Comparison of ENCODE assay signal across 8 cellular contexts in genomic region chr3:69081583-69082262, GRCh38. TPM values are rescaled to one million over a fixed set of nuclear protein-coding genes. Genes with fewer than 3 reads are reported as not detected.
DNase-seq lines count a peak whose midpoint lies in the region; ATAC-seq and TF ChIP-seq lines count a peak whose summit lies in the region.

No MANE protein-coding gene starts in this region.

- H3K27ac Mint-ChIP-seq in activated naive CD4-positive, alpha-beta T cell treated with anti-CD3 and anti-CD28 coated beads, Interleukin-2, amount 10 ng/mL, durations not matched to agents 7 days and 5 days, result peak overlapping the region; percentile 99

- POLR2A ChIA-PET in SK-N-SH (lab: Yijun Ruan, JAX), result no interaction called here

- H3K4me1 ChIP-seq in SK-N-SH (ENCODE audit: control insufficient read depth in 1 of 2, insufficient read depth in 2 of 2, low read depth in 1 of 2, low read length in 1 of 2) (peaks cover 31 to 42% of the 10 kb centered on the region in 2 experiments), foreskin keratinocyte (peaks cover 50% of the 10 kb centered on the region), testis (peaks cover 30% of the 10 kb centered on the region), uterus (peaks cover 3 to 4% of the 10 kb centered on the region in 2 donors)

- no peak for DNase-seq in activated naive CD4-positive, alpha-beta T cell treated with anti-CD3 and anti-CD28 coated beads, Interleukin-2, amount 10 ng/mL, durations not matched to agents 7 days and 5 days
- no peak for DNase-seq in activated naive CD4-positive, alpha-beta T cell treated with anti-CD3 and anti-CD28 coated beads, Interleukin-2, amount 50 U/mL, for 16 hours
- DNase-seq in SK-N-SH (peak; percentile 38), foreskin keratinocyte (peak in 1 of 2 donors; percentile 81), testis (peak; percentile 37), uterus (no peak)

- H2AFZ ChIP-seq in SK-N-SH (ENCODE audit: low read depth), result peak overlapping the region; percentile 55; the same call in 1 of the 2 replicates

- peaks cover 38% of the 10 kb centered on the region for H3K36me3 Mint-ChIP-seq in activated naive CD4-positive, alpha-beta T cell treated with anti-CD3 and anti-CD28 coated beads, Interleukin-2, amount 10 ng/mL, durations not matched to agents 7 days and 5 days

- no peak overlapping the region for H3K4me3 Mint-ChIP-seq in activated naive CD4-positive, alpha-beta T cell treated with anti-CD3 and anti-CD28 coated beads, Interleukin-2, amount 10 ng/mL, durations not matched to agents 7 days and 5 days

- no peaks in the 10 kb centered on the region for H3K27me3 ChIP-seq in SK-N-SH (ENCODE audit: insufficient read depth)
- H3K27me3 ChIP-seq in foreskin keratinocyte, result no peaks in the 10 kb centered on the region
- no peaks in the 10 kb centered on the region for H3K27me3 ChIP-seq in testis
- H3K27me3 ChIP-seq in uterus, result no peaks in the 10 kb centered on the region

- H3K79me2 ChIP-seq in SK-N-SH (ENCODE audit: insufficient read depth), result peaks cover 52% of the 10 kb centered on the region

- H3K9me3 ChIP-seq in SK-N-SH (no peaks in the 10 kb centered on the region), testis (no peaks in the 10 kb centered on the region), uterus (no peaks in the 10 kb centered on the region)

- H3K9me2 ChIP-seq in SK-N-SH, result no peaks in the 10 kb centered on the region

- H3K9ac ChIP-seq in SK-N-SH, result no peak overlapping the region; the same call in 1 of the 2 replicates

- TF ChIP-seq CTCF in SK-N-SH (IDR thresholded peaks at IDR 0.05) (no peak), foreskin keratinocyte (conservative IDR thresholded peaks at IDR 0.05) (no peak), testis (IDR thresholded peaks at IDR 0.05) (no peak), uterus (IDR thresholded peaks at IDR 0.05) (no peak)

- intact Hi-C loops in testis (cut with DNase I; ENCODE audit: low total_unique reads) (no loop called here), uterus (cut with DNase I; ENCODE audit: low total_unique reads) (no loop called here)

- H3K9me3 Mint-ChIP-seq in activated naive CD4-positive, alpha-beta T cell treated with anti-CD3 and anti-CD28 coated beads, Interleukin-2, amount 10 ng/mL, durations not matched to agents 7 days and 5 days, result no peaks in the 10 kb centered on the region

- no peak for TF ChIP-seq RAD21 in SK-N-SH (IDR thresholded peaks at IDR 0.05; ENCODE audit: low read length)

- H3K4me2 ChIP-seq in SK-N-SH, result peak overlapping the region; percentile 72

- H3K36me3 ChIP-seq in SK-N-SH (replicated peaks in 1 of 2; ENCODE audit: control insufficient read depth in 1 of 2, insufficient read depth in 2 of 2, low read length in 1 of 2), result peaks cover 0 to 2% of the 10 kb centered on the region in 2 experiments
- no peaks in the 10 kb centered on the region for H3K36me3 ChIP-seq in testis (ENCODE audit: low read depth, missing control alignments)
- no peaks in the 10 kb centered on the region for H3K36me3 ChIP-seq in uterus

- H3K4me1 Mint-ChIP-seq in activated naive CD4-positive, alpha-beta T cell treated with anti-CD3 and anti-CD28 coated beads, Interleukin-2, amount 10 ng/mL, durations not matched to agents 7 days and 5 days, result peaks cover 69% of the 10 kb centered on the region

- H3F3A ChIP-seq in SK-N-SH (replicated peaks; ENCODE audit: insufficient read depth), result peaks cover 40% of the 10 kb centered on the region

- H3K27me3 Mint-ChIP-seq in activated naive CD4-positive, alpha-beta T cell treated with anti-CD3 and anti-CD28 coated beads, Interleukin-2, amount 10 ng/mL, durations not matched to agents 7 days and 5 days, result no peaks in the 10 kb centered on the region

- 48% methylated on average over 5 of the region's 5 CpGs for WGBS in SK-N-SH (ENCODE audit: low lambda C conversion rate)
- 79 to 83% methylated on average over 5 of the region's 5 CpGs for WGBS in testis, 2 donors

- no peaks in the 10 kb centered on the region for H4K20me1 ChIP-seq in SK-N-SH (ENCODE audit: insufficient read depth)

- TF ChIP-seq EP300 in SK-N-SH (IDR thresholded peaks at IDR 0.05; ENCODE audit: borderline replicate concordance in 1 of 2, low read depth in 1 of 2, low read length in 1 of 2), result peak; percentile 52 to 80; a peak in 3 of 4 replicates

- H3K27ac ChIP-seq in SK-N-SH (ENCODE audit: low read depth in 2 of 2, low read length in 1 of 2) (peak overlapping the region; percentile 81 to 94), foreskin keratinocyte (peak overlapping the region; percentile 93), testis (no peak overlapping the region), uterus (no peak overlapping the region)

- CTCF ChIA-PET in activated naive CD4-positive, alpha-beta T cell treated with anti-CD3 and anti-CD28 coated beads, Interleukin-2, amount 10 ng/mL, durations not matched to agents 7 days and 5 days (lab: Charles Lee), result interaction anchor here (1.1 kb wide), 2 partner anchors 23 to 29 kb away, joined by 3 to 4 read pairs; partner anchors contain the start of gene TMF1
- CTCF ChIA-PET in SK-N-SH (lab: Yijun Ruan, JAX), result interaction anchor here (1.7 kb wide), 1 partner anchor 39 kb away, joined by 3 read pairs; no protein-coding TSS in a partner anchor

- H3K4me3 ChIP-seq in SK-N-SH (ENCODE audit: low read depth in 2 of 2, low read length in 1 of 2), result no peak overlapping the region; a peak in 1 of 4 replicates
- no peak overlapping the region for H3K4me3 ChIP-seq in testis
- H3K4me3 ChIP-seq in uterus, result no peak overlapping the region

- ATAC-seq in foreskin keratinocyte (peak; percentile 9), GM21576 (IDR thresholded peaks at IDR 0.05; ENCODE audit: unreplicated experiment) (no peak), GM18511 (IDR thresholded peaks at IDR 0.05; ENCODE audit: unreplicated experiment) (no peak)

- no peak for TF ChIP-seq POLR2A in testis (IDR thresholded peaks at IDR 0.05)
- TF ChIP-seq POLR2A in uterus (IDR thresholded peaks at IDR 0.05), result no peak

TF ChIP-seq in SK-N-SH, 30 proteins besides CTCF, POLR2A, EP300 and RAD21 (continues in another document):
- TF ChIP-seq USF1 (IDR thresholded peaks at IDR 0.05; ENCODE audit: borderline replicate concordance, low read depth), result no peak
- peak; percentile 57; the same call in 1 of the 2 replicates for TF ChIP-seq FOSL2 (IDR thresholded peaks at IDR 0.05; ENCODE audit: borderline replicate concordance, low read depth)
- TF ChIP-seq GATA2 (CRISPR knock-in tag; IDR thresholded peaks at IDR 0.05), result peak; percentile 80
- TF ChIP-seq JUND (IDR thresholded peaks at IDR 0.05), result peak; percentile 80
- no peak; the same call in 1 of the 2 replicates for TF ChIP-seq FOXM1 (IDR thresholded peaks at IDR 0.05; ENCODE audit: low read depth)
- TF ChIP-seq, protein P1, sequence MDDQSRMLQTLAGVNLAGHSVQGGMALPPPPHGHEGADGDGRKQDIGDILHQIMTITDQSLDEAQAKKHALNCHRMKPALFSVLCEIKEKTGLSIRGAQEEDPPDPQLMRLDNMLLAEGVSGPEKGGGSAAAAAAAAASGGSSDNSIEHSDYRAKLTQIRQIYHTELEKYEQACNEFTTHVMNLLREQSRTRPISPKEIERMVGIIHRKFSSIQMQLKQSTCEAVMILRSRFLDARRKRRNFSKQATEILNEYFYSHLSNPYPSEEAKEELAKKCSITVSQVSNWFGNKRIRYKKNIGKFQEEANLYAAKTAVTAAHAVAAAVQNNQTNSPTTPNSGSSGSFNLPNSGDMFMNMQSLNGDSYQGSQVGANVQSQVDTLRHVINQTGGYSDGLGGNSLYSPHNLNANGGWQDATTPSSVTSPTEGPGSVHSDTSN (IDR thresholded peaks at IDR 0.05), result peak; percentile 96
- TF ChIP-seq NFIC (IDR thresholded peaks at IDR 0.05; ENCODE audit: borderline replicate concordance), result peak; percentile 57; the same call in 1 of the 2 replicates
- TF ChIP-seq NRF1 (IDR thresholded peaks at IDR 0.05; ENCODE audit: low read depth, low read length), result no peak
- TF ChIP-seq ELF1 (IDR thresholded peaks at IDR 0.05), result no peak
- TF ChIP-seq RCOR1 (IDR thresholded peaks at IDR 0.05; ENCODE audit: low read length), result peak; percentile 87; the same call in 1 of the 2 replicates

RNA-seq across cellular contexts. Expression of gene UBA3, which starts 1.6 kb away (rescaled TPM):
- polyA plus RNA-seq in SK-N-SH (2012; rRNA removed) (43.0 and 62.0 TPM in 2 replicates), foreskin keratinocyte (40.9 and 43.7 TPM in 2 replicates), testis (ENCODE audit: insufficient read depth, low read depth, low replicate concordance) (39.8 TPM)
- 53.5 and 64.1 TPM in 2 replicates for polyA plus RNA-seq in SK-N-SH (2012; cell fraction: cytosol; rRNA removed)
- 50.1 and 92.6 TPM in 2 replicates for polyA plus RNA-seq in SK-N-SH (2012; cell fraction: nucleus; rRNA removed)
- total RNA-seq in foreskin keratinocyte (62.2 and 68.7 TPM in 2 replicates), testis (10 to 100 TPM; 43.1 to 56.2 TPM), uterus (100 to 1,000 TPM in 2 of 4 donors, 10 to 100 TPM in 2; 62.9 to 122 (median 91.0) TPM)

RNA-seq across cellular contexts. Expression of gene ARL6IP5, which starts 3.0 kb away (rescaled TPM):
- polyA plus RNA-seq in SK-N-SH (2012; rRNA removed), result 64.6 and 90.7 TPM in 2 replicates
- polyA plus RNA-seq in SK-N-SH (2012; cell fraction: cytosol; rRNA removed), result 101 and 122 TPM in 2 replicates
- polyA plus RNA-seq in SK-N-SH (2012; cell fraction: nucleus; rRNA removed), result 24.8 and 38.2 TPM in 2 replicates
- total RNA-seq in foreskin keratinocyte, result 50.4 and 69.2 TPM in 2 replicates
- 40.9 and 52.1 TPM in 2 replicates for polyA plus RNA-seq in foreskin keratinocyte
- total RNA-seq in testis, result 10 to 100 TPM; 61.3 to 70.6 TPM
- polyA plus RNA-seq in testis (ENCODE audit: insufficient read depth, low read depth, low replicate concordance), result 68.3 TPM
- 100 to 1,000 TPM in 3 of 4 donors, 10 to 100 TPM in 1; 86.8 to 143 (median 120) TPM for total RNA-seq in uterus

RNA-seq across cellular contexts. Expression of gene TMF1, which starts 29.6 kb away (rescaled TPM):
- polyA plus RNA-seq in SK-N-SH (2012; rRNA removed) (3.2 and 4.3 TPM in 2 replicates), foreskin keratinocyte (3.7 and 4.0 TPM in 2 replicates), testis (ENCODE audit: insufficient read depth, low read depth, low replicate concordance) (30.6 TPM)
- polyA plus RNA-seq in SK-N-SH (2012; cell fraction: cytosol; rRNA removed), result 4.8 and 5.7 TPM in 2 replicates
- polyA plus RNA-seq in SK-N-SH (2012; cell fraction: nucleus; rRNA removed), result 5.4 and 9.2 TPM in 2 replicates
- total RNA-seq in foreskin keratinocyte (23.6 and 29.2 TPM in 2 replicates), testis (10 to 100 TPM; 37.4 to 67.7 TPM), uterus (10 to 100 TPM; 24.1 to 69.3 (median 44.9) TPM)

RNA-seq across cellular contexts. Expression of gene LMOD3, which starts 40.7 kb away (rescaled TPM):
- not detected in 2 replicates for polyA plus RNA-seq in SK-N-SH (2012; rRNA removed)
- polyA plus RNA-seq in SK-N-SH (2012; cell fraction: cytosol; rRNA removed), result not detected in 2 replicates
- not detected in 2 replicates for polyA plus RNA-seq in SK-N-SH (2012; cell fraction: nucleus; rRNA removed)
- not detected in 2 replicates for total RNA-seq in foreskin keratinocyte
- polyA plus RNA-seq in foreskin keratinocyte, result not detected in 2 replicates
- not detected for total RNA-seq in testis
- 0.55 TPM for polyA plus RNA-seq in testis (ENCODE audit: insufficient read depth, low read depth, low replicate concordance)
- total RNA-seq in uterus, result under 1 TPM in 1 of 4 donors, not detected in 3; 0.24 TPM

Comparison
In these comparisons a context has a peak if more than half of its experiments do, and no peak if none do; other contexts are left out.
1. DNase-seq: peak in SK-N-SH (single experiment) and testis (single experiment); none in activated naive CD4-positive, alpha-beta T cell treated with anti-CD3 and anti-CD28 coated beads, Interleukin-2, amount 10 ng/mL, durations not matched to agents 7 days and 5 days (single experiment), activated naive CD4-positive, alpha-beta T cell treated with anti-CD3 and anti-CD28 coated beads, Interleukin-2, amount 50 U/mL, for 16 hours (single experiment) and uterus (0 of 2).
2. H3K27ac ChIP-seq: peak in SK-N-SH (2 of 2) and foreskin keratinocyte (single experiment); none in testis (0 of 2) and uterus (0 of 2).